Comparison of ENCODE assay signal across 8 cellular contexts in genomic region chr22:39241632-39242388, GRCh38. TPM values are rescaled to one million over a fixed set of nuclear protein-coding genes. Genes with fewer than 3 reads are reported as not detected.
A peak's percentile ranks its signal among the peaks of the same experiment; 100 is the strongest.
DNase-seq lines count a peak whose midpoint lies in the region; ATAC-seq and TF ChIP-seq lines count a peak whose summit lies in the region.

No MANE protein-coding gene starts in this region.

- peak overlapping the region; percentile 77 for H3K4me3 Mint-ChIP-seq in T-helper 1 cell treated with Interleukin-12 subunit alpha and Interleukin-12 subunit beta and Interleukin-4 antibody, amounts not matched to agents 30 μg/mL and 1 μg/mL, for 36 hours
- peak overlapping the region; percentile 87 for H3K4me3 Mint-ChIP-seq in dendritic cell treated with granulocyte-macrophage colony-stimulating factor and Interleukin-4, amounts not matched to agents 40 ng/mL and 50 ng/mL, for 4 days
- H3K4me3 Mint-ChIP-seq in neural progenitor cell = peak overlapping the region; percentile 89

- no peaks in the 10 kb centered on the region for H3K9me3 Mint-ChIP-seq in T-helper 1 cell treated with Interleukin-12 subunit alpha and Interleukin-12 subunit beta and Interleukin-4 antibody, amounts not matched to agents 30 μg/mL and 1 μg/mL, for 36 hours
- no peaks in the 10 kb centered on the region for H3K9me3 Mint-ChIP-seq in dendritic cell treated with granulocyte-macrophage colony-stimulating factor and Interleukin-4, amounts not matched to agents 40 ng/mL and 50 ng/mL, for 4 days
- no peaks in the 10 kb centered on the region for H3K9me3 Mint-ChIP-seq in neural progenitor cell

- H3K9ac ChIP-seq in neural progenitor cell = no peak overlapping the region

- no peaks in the 10 kb centered on the region for H3K9me3 ChIP-seq in neural progenitor cell (ENCODE audit: low read depth)

- H3K79me2 ChIP-seq in neural progenitor cell (ENCODE audit: low read depth) = no peaks in the 10 kb centered on the region

- peaks cover 82% of the 10 kb centered on the region for H3K27me3 Mint-ChIP-seq in T-helper 1 cell treated with Interleukin-12 subunit alpha and Interleukin-12 subunit beta and Interleukin-4 antibody, amounts not matched to agents 30 μg/mL and 1 μg/mL, for 36 hours (ENCODE audit: low read depth)
- peaks cover 76% of the 10 kb centered on the region for H3K27me3 Mint-ChIP-seq in dendritic cell treated with granulocyte-macrophage colony-stimulating factor and Interleukin-4, amounts not matched to agents 40 ng/mL and 50 ng/mL, for 4 days
- H3K27me3 Mint-ChIP-seq in neural progenitor cell (ENCODE audit: insufficient read depth, low read depth) = peaks cover 51% of the 10 kb centered on the region

- H3K36me3 ChIP-seq in neural progenitor cell = no peaks in the 10 kb centered on the region

- H3K36me3 Mint-ChIP-seq in T-helper 1 cell treated with Interleukin-12 subunit alpha and Interleukin-12 subunit beta and Interleukin-4 antibody, amounts not matched to agents 30 μg/mL and 1 μg/mL, for 36 hours (ENCODE audit: low read depth) = peaks cover 7% of the 10 kb centered on the region
- H3K36me3 Mint-ChIP-seq in dendritic cell treated with granulocyte-macrophage colony-stimulating factor and Interleukin-4, amounts not matched to agents 40 ng/mL and 50 ng/mL, for 4 days (ENCODE audit: low read depth) = peaks cover 77% of the 10 kb centered on the region
- no peaks in the 10 kb centered on the region for H3K36me3 Mint-ChIP-seq in neural progenitor cell

- peaks cover 33% of the 10 kb centered on the region for H3K4me1 Mint-ChIP-seq in T-helper 1 cell treated with Interleukin-12 subunit alpha and Interleukin-12 subunit beta and Interleukin-4 antibody, amounts not matched to agents 30 μg/mL and 1 μg/mL, for 36 hours (ENCODE audit: low read depth)
- H3K4me1 Mint-ChIP-seq in dendritic cell treated with granulocyte-macrophage colony-stimulating factor and Interleukin-4, amounts not matched to agents 40 ng/mL and 50 ng/mL, for 4 days (ENCODE audit: low read depth) = peaks cover 75% of the 10 kb centered on the region
- H3K4me1 Mint-ChIP-seq in neural progenitor cell = peaks cover 40% of the 10 kb centered on the region

- intact Hi-C loops in dendritic cell treated with granulocyte-macrophage colony-stimulating factor and Interleukin-4, amounts not matched to agents 40 ng/mL and 50 ng/mL, for 4 days (cut with micrococcal nuclease) = loop anchor here (5.0 kb wide), 2 partner anchors 40 to 60 kb away; no protein-coding TSS in a partner anchor

- H3K27ac Mint-ChIP-seq in T-helper 1 cell treated with Interleukin-12 subunit alpha and Interleukin-12 subunit beta and Interleukin-4 antibody, amounts not matched to agents 30 μg/mL and 1 μg/mL, for 36 hours = peak overlapping the region; percentile 80
- peak overlapping the region; percentile 79 for H3K27ac Mint-ChIP-seq in dendritic cell treated with granulocyte-macrophage colony-stimulating factor and Interleukin-4, amounts not matched to agents 40 ng/mL and 50 ng/mL, for 4 days
- peak overlapping the region; percentile 85 for H3K27ac Mint-ChIP-seq in neural progenitor cell

- no peak for ATAC-seq in HG02840 (IDR thresholded peaks at IDR 0.05; ENCODE audit: low FRiP score, unreplicated experiment)
- ATAC-seq in GM19351 (IDR thresholded peaks at IDR 0.05; ENCODE audit: unreplicated experiment) = no peak
- ATAC-seq in GM18511 (IDR thresholded peaks at IDR 0.05; ENCODE audit: unreplicated experiment) = no peak

- peak; percentile 33 for DNase-seq in COLO668 (lab: John Stamatoyannopoulos, UW; ENCODE audit: unreplicated experiment)
- DNase-seq in neural progenitor cell (ENCODE audit: low spot score) = no peak
- DNase-seq in occipital lobe (lab: John Stamatoyannopoulos, UW) = no peak

- no peak for TF ChIP-seq CTCF in neural progenitor cell (IDR thresholded peaks at IDR 0.05)

- H3K4me1 ChIP-seq in neural progenitor cell = peaks cover 24% of the 10 kb centered on the region

- peak overlapping the region; percentile 61 for H3K4me3 ChIP-seq in neural progenitor cell

- no peak overlapping the region for H3K27ac ChIP-seq in neural progenitor cell

- H3F3A ChIP-seq in neural progenitor cell (ENCODE audit: low read depth) = peaks cover 21% of the 10 kb centered on the region

- H2AFZ ChIP-seq in neural progenitor cell (replicated peaks) = no peak overlapping the region

- H3K4me2 ChIP-seq in neural progenitor cell = peak overlapping the region; percentile 98

- peaks cover 4% of the 10 kb centered on the region for H4K20me1 ChIP-seq in neural progenitor cell (ENCODE audit: low read depth)

- peaks cover 84% of the 10 kb centered on the region for H3K27me3 ChIP-seq in neural progenitor cell

RNA-seq across cellular contexts. Expression of gene PDGFB, which starts 3.0 kb away (rescaled TPM):
- total RNA-seq in neural progenitor cell (ENCODE audit: low replicate concordance) (0.15 and 0.65 TPM in 2 replicates), occipital lobe (2.5 TPM)
